In genomic region chr9:73869261-73869660, GRCh38 we compare ENCODE assay signal across 8 cellular contexts.
DNase-seq lines count a peak whose midpoint lies in the region; ATAC-seq and TF ChIP-seq lines count a peak whose summit lies in the region.

No MANE protein-coding gene starts in this region.

- BruUV-seq in OCI-LY7 (replicated peaks; lab: Mats Ljungman, UMichigan), result no TSS peak
- no TSS peak for BruUV-seq in mammary epithelial cell (replicated peaks; lab: Mats Ljungman, UMichigan)

- no peak overlapping the region for H3K4me3 ChIP-seq in OCI-LY7 (ENCODE audit: low read depth, low read length, poor library complexity, severe bottlenecking)
- no peak overlapping the region for H3K4me3 ChIP-seq in mammary epithelial cell (replicated peaks in 1 of 3; ENCODE audit: insufficient read depth in 1 of 3, low read depth in 2 of 3, low read length in 3 of 3)
- no peak overlapping the region for H3K4me3 ChIP-seq in spleen

- peak overlapping the region; percentile 48; the same call in 1 of the 2 replicates for H2AFZ ChIP-seq in OCI-LY7 (ENCODE audit: low read length)
- H2AFZ ChIP-seq in mammary epithelial cell (ENCODE audit: low read depth, low read length), result no peak overlapping the region

- H3K4me1 ChIP-seq in OCI-LY7 (ENCODE audit: insufficient read depth, low read length, poor library complexity, severe bottlenecking) (peaks cover 11% of the 10 kb centered on the region), mammary epithelial cell (ENCODE audit: insufficient read depth, low read length) (peaks cover 14% of the 10 kb centered on the region), spleen (no peaks in the 10 kb centered on the region)

- H4K20me1 ChIP-seq in OCI-LY7 (ENCODE audit: insufficient read depth, low read length), result no peaks in the 10 kb centered on the region
- H4K20me1 ChIP-seq in mammary epithelial cell (ENCODE audit: insufficient read depth, low read length), result no peaks in the 10 kb centered on the region

- no peak for TF ChIP-seq POLR2A in spleen (IDR thresholded peaks at IDR 0.05)

- no peaks in the 10 kb centered on the region for H3K9me2 ChIP-seq in OCI-LY7 (ENCODE audit: insufficient read depth, low read length)

- TF ChIP-seq CTCF in OCI-LY7 (conservative IDR thresholded peaks at IDR 0.05; ENCODE audit: low read length) (no peak), mammary epithelial cell (conservative IDR thresholded peaks at IDR 0.05 in 1 of 2, IDR thresholded peaks at IDR 0.05 in 1 of 2; ENCODE audit: extremely low read depth in 1 of 2, insufficient read depth in 1 of 2, low read depth in 1 of 2, low read length in 2 of 2) (no peak), spleen (IDR thresholded peaks at IDR 0.05 in 8 of 11, conservative IDR thresholded peaks at IDR 0.05 in 3 of 11) (no peak)

- in situ Hi-C loops in mammary epithelial cell (cut with MboI; ENCODE audit: low sequenced_read_pairs in 2 of 2), result no loop called here

- no peaks in the 10 kb centered on the region for H3K79me2 ChIP-seq in OCI-LY7 (ENCODE audit: insufficient read depth, low read depth, low read length)
- no peaks in the 10 kb centered on the region for H3K79me2 ChIP-seq in mammary epithelial cell (ENCODE audit: insufficient read depth, low read length)

- DNase-seq in DMS53 treated with DMSO at 0.1 percent for 48 hours (lab: John Stamatoyannopoulos, UW; ENCODE audit: unreplicated experiment) (peak; percentile 75), OCI-LY7 (ENCODE audit: low spot score) (peak; percentile 75), mammary epithelial cell (peak; percentile 93), posterior cingulate gyrus (no peak), spleen (no peak)
- DNase-seq in stimulated activated CD8-positive, alpha-beta memory T cell treated with anti-CD3 and anti-CD28 coated beads, Interleukin-12 subunit alpha, Interleukin-12 subunit beta, amount 100 ng/mL, for 24 hours (ENCODE audit: extremely low read depth), result peak; percentile 3

- H3K36me3 ChIP-seq in OCI-LY7 (ENCODE audit: insufficient read depth, low read length) (no peaks in the 10 kb centered on the region), mammary epithelial cell (ENCODE audit: insufficient read depth, low read length) (no peaks in the 10 kb centered on the region), spleen (no peaks in the 10 kb centered on the region)

- ATAC-seq in GM19463 (IDR thresholded peaks at IDR 0.05; ENCODE audit: unreplicated experiment) (peak; percentile 100), HG03457 (IDR thresholded peaks at IDR 0.05; ENCODE audit: unreplicated experiment) (peak; percentile 100)

- H3K27me3 ChIP-seq in mammary epithelial cell (ENCODE audit: insufficient read depth, low read length), result no peaks in the 10 kb centered on the region
- H3K27me3 ChIP-seq in spleen (replicated peaks in 1 of 7), result no peaks in the 10 kb centered on the region

- POLR2A ChIA-PET in OCI-LY7 (lab: Charles Lee), result interaction anchor here (0.5 to 1.7 kb wide), 4 partner anchors 9 to 78 kb away, joined by 3 to 6 read pairs (median 3); no protein-coding TSS in a partner anchor

- no peaks in the 10 kb centered on the region for H3K9me3 ChIP-seq in OCI-LY7 (ENCODE audit: low read length)
- no peaks in the 10 kb centered on the region for H3K9me3 ChIP-seq in mammary epithelial cell (replicated peaks; ENCODE audit: insufficient read depth, low read length)
- H3K9me3 ChIP-seq in spleen, result no peaks in the 10 kb centered on the region

- 3% methylated on average over 3 of the region's 3 CpGs for WGBS in mammary epithelial cell (ENCODE audit: low coverage, missing lambda C conversion rate)
- WGBS in spleen, 5 donors, result 18 to 36% (median 30%) methylated on average over 3 of the region's 3 CpGs

- dilution Hi-C loops in mammary epithelial cell (cut with HindIII; ENCODE audit: low sequenced_read_pairs), result no loop called here

- H3K4me2 ChIP-seq in OCI-LY7 (ENCODE audit: low read length), result peak overlapping the region; percentile 49; the same call in 1 of the 2 replicates
- H3K4me2 ChIP-seq in mammary epithelial cell (ENCODE audit: insufficient read depth, low read depth, low read length), result peak overlapping the region; percentile 22

- intact Hi-C loops in OCI-LY7 (cut with micrococcal nuclease; ENCODE audit: unreplicated experiment) (no loop called here), mammary epithelial cell (cut with micrococcal nuclease) (loop anchor here (10.0 kb wide), 2 partner anchors 64 to 184 kb away; no protein-coding TSS in a partner anchor), posterior cingulate gyrus (cut with DNase I) (no loop called here), spleen (cut with DNase I; ENCODE audit: low total_unique reads) (no loop called here)

- CTCF ChIA-PET in OCI-LY7 (lab: Charles Lee; ENCODE audit: unreplicated experiment) (no interaction called here), mammary epithelial cell (lab: Charles Lee; ENCODE audit: low non-redundant PET) (no interaction called here)

- no peak overlapping the region for H3K9ac ChIP-seq in mammary epithelial cell (ENCODE audit: insufficient read depth, low read length)

- H3K27ac ChIP-seq in OCI-LY7 (ENCODE audit: low read depth, low read length, poor library complexity, severe bottlenecking) (no peak overlapping the region), mammary epithelial cell (ENCODE audit: insufficient read depth, low read depth, low read length) (no peak overlapping the region), spleen (no peak overlapping the region)

Comparison
In these comparisons a context has a peak if more than half of its experiments do, and no peak if none do; other contexts are left out.
1. DNase-seq: peak in DMS53 treated with DMSO at 0.1 percent for 48 hours (single experiment), OCI-LY7 (single experiment), mammary epithelial cell (single experiment) and stimulated activated CD8-positive, alpha-beta memory T cell treated with anti-CD3 and anti-CD28 coated beads, Interleukin-12 subunit alpha, Interleukin-12 subunit beta, amount 100 ng/mL, for 24 hours (single experiment); none in posterior cingulate gyrus (0 of 10) and spleen (single experiment).